In the genomic region with DNA sequence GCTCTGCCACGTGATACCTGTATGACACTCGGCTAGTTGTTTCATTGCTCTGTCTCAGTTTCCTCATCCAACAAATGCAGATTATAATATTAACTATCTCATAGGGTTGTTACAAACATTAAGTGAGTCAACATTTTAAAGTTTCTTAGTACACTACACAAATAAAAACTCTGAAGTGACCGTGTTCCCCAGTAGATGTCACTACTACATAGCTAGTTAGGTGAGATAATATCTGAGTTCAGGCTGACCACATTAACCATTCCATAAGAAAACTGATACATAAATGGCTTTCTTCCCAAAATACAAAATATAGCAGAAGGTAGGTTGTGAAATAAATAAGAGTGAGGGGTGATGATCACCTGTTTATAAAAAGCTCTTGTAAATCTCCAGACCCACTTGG, we compare ENCODE assay signal across 8 cellular contexts.
DNase-seq lines count a peak whose midpoint lies in the region; ATAC-seq and TF ChIP-seq lines count a peak whose summit lies in the region.

No MANE protein-coding gene starts in this region.

- no peaks in the 10 kb centered on the region for H3K23me2 ChIP-seq in H9 (ENCODE audit: insufficient read length, low read depth, low read length, poor library complexity, severe bottlenecking)

- H2BK5ac ChIP-seq in H9 (ENCODE audit: insufficient read length, low read length), result no peak overlapping the region

- no peak overlapping the region for H3T11ph ChIP-seq in H9 (ENCODE audit: low read length)

- H3K27ac ChIP-seq in H9 (ENCODE audit: insufficient read length, low read depth, low read length) (no peak overlapping the region), PC-3 (ENCODE audit: low read length) (no peak overlapping the region)
- no peak overlapping the region for H3K27ac ChIP-seq in CD4-positive, alpha-beta memory T cell (ENCODE audit: low read depth, low read length)

- H3K79me1 ChIP-seq in H9 (ENCODE audit: insufficient read depth, low read depth, low read length, poor library complexity, severe bottlenecking), result no peaks in the 10 kb centered on the region

- no peak overlapping the region for H4K8ac ChIP-seq in H9 (replicated peaks; ENCODE audit: insufficient read length, low read depth, low read length)

- H4K20me1 ChIP-seq in H9 (ENCODE audit: control insufficient read depth, insufficient read depth, insufficient read length) (no peaks in the 10 kb centered on the region), PC-3 (ENCODE audit: low read length) (no peaks in the 10 kb centered on the region)

- no peak overlapping the region for H2BK120ac ChIP-seq in H9 (ENCODE audit: low read depth, low read length, poor library complexity, severe bottlenecking)

- H3K9me3 ChIP-seq in H9 (ENCODE audit: control insufficient read depth, low read depth, low read length) (no peaks in the 10 kb centered on the region), PC-3 (ENCODE audit: low read length) (no peaks in the 10 kb centered on the region)
- no peaks in the 10 kb centered on the region for H3K9me3 ChIP-seq in CD4-positive, alpha-beta memory T cell (ENCODE audit: control insufficient read depth in 1 of 2, low read length in 2 of 2)

- H4K5ac ChIP-seq in H9 (ENCODE audit: insufficient read length, low read depth, low read length), result no peak overlapping the region

- BruUV-seq in PC-3 (replicated peaks; lab: Mats Ljungman, UMichigan), result no TSS peak

- no peaks in the 10 kb centered on the region for H3K36me3 ChIP-seq in PC-3 (ENCODE audit: low read depth, low read length)
- H3K36me3 ChIP-seq in CD4-positive, alpha-beta memory T cell (ENCODE audit: insufficient read depth, low read length), result no peaks in the 10 kb centered on the region

- intact Hi-C loops in PC-3 (cut with micrococcal nuclease), result loop anchor here (5.0 to 10.0 kb wide), 3 partner anchors 269 to 1251 kb away; no protein-coding TSS in a partner anchor
- intact Hi-C loops in CD4-positive, alpha-beta memory T cell (cut with micrococcal nuclease), result no loop called here

- H2AFZ ChIP-seq in H9 (ENCODE audit: low read length) (no peak overlapping the region), PC-3 (ENCODE audit: low read length) (no peak overlapping the region)

- no peak overlapping the region for H3K4me3 Mint-ChIP-seq in H9
- no peak overlapping the region for H3K4me3 Mint-ChIP-seq in CD4-positive, alpha-beta memory T cell

- H3K4ac ChIP-seq in H9 (ENCODE audit: low read depth, low read length), result no peak overlapping the region

- no peaks in the 10 kb centered on the region for H3K27me3 ChIP-seq in H9 (ENCODE audit: insufficient read depth, low read length)
- H3K27me3 ChIP-seq in PC-3 (ENCODE audit: low read length), result peaks cover 49% of the 10 kb centered on the region
- H3K27me3 ChIP-seq in CD4-positive, alpha-beta memory T cell (ENCODE audit: insufficient read depth, low read length), result no peaks in the 10 kb centered on the region

- no peaks in the 10 kb centered on the region for H3K9me2 ChIP-seq in PC-3 (replicated peaks; ENCODE audit: low read length)

- H3K79me2 ChIP-seq in H9 (ENCODE audit: insufficient read depth, low read length) (no peaks in the 10 kb centered on the region), PC-3 (ENCODE audit: low read length) (no peaks in the 10 kb centered on the region)

- H3K27me3 Mint-ChIP-seq in H9 (ENCODE audit: low read depth), result peaks cover 2% of the 10 kb centered on the region; the same call in 1 of the 2 replicates
- peaks cover 0 to 1% of the 10 kb centered on the region in 2 donors for H3K27me3 Mint-ChIP-seq in CD4-positive, alpha-beta memory T cell

- H3K9ac ChIP-seq in H9 (ENCODE audit: extremely low read depth, insufficient read length, low read length), result no peak overlapping the region
- no peak overlapping the region for H3K9ac ChIP-seq in PC-3 (ENCODE audit: low read length)

- H3K4me2 ChIP-seq in H9 (ENCODE audit: insufficient read depth, insufficient read length, low read length) (no peak overlapping the region), PC-3 (ENCODE audit: low read length) (no peak overlapping the region)

- no peak overlapping the region for H3K4me3 ChIP-seq in AG04449 (ENCODE audit: low read depth, low read length)
- H3K4me3 ChIP-seq in PC-3 (ENCODE audit: low read length), result no peak overlapping the region
- H3K4me3 ChIP-seq in fibroblast of villous mesenchyme (ENCODE audit: low read depth, low read length), result no peak overlapping the region
- H3K4me3 ChIP-seq in CD4-positive, alpha-beta memory T cell (ENCODE audit: low read length in 2 of 2), result no peak overlapping the region

- H4K91ac ChIP-seq in H9 (ENCODE audit: insufficient read length, low read depth, low read length), result no peak overlapping the region

- no CpG with 5 or more reads among the region's 3 CpGs for WGBS in H9 (ENCODE audit: extremely low coverage, insufficient read length, low lambda C conversion rate)

- peaks cover 8% of the 10 kb centered on the region; the same call in 1 of the 2 replicates for H3K4me1 ChIP-seq in H9 (ENCODE audit: insufficient read depth, low read length)
- no peaks in the 10 kb centered on the region for H3K4me1 ChIP-seq in PC-3 (ENCODE audit: insufficient read depth, low read length)
- no peaks in the 10 kb centered on the region for H3K4me1 ChIP-seq in CD4-positive, alpha-beta memory T cell (ENCODE audit: insufficient read depth, low read length)

- no peak overlapping the region for H3K23ac ChIP-seq in H9 (ENCODE audit: insufficient read length, low read depth, low read length)

- ATAC-seq in PC-3, result peak; percentile 76
- no peak for ATAC-seq in HG03196 (IDR thresholded peaks at IDR 0.05; ENCODE audit: unreplicated experiment)

- H3K36me3 Mint-ChIP-seq in H9 (ENCODE audit: insufficient read depth in 1 of 3, low read depth in 3 of 3), result no peaks in the 10 kb centered on the region
- no peaks in the 10 kb centered on the region for H3K36me3 Mint-ChIP-seq in CD4-positive, alpha-beta memory T cell

- no peak overlapping the region for H3K56ac ChIP-seq in H9 (ENCODE audit: insufficient read length, low read depth, low read length)

- H3F3A ChIP-seq in PC-3 (ENCODE audit: low read length, unreplicated experiment), result no peaks in the 10 kb centered on the region

- TF ChIP-seq CTCF in AG04449 (IDR thresholded peaks at IDR 0.05; ENCODE audit: insufficient read depth, low read length, missing control alignments) (peak; percentile 2), H9 (conservative IDR thresholded peaks at IDR 0.05) (peak; percentile 78), PC-3 (conservative IDR thresholded peaks at IDR 0.05; ENCODE audit: low read depth, low read length) (peak; percentile 84), fibroblast of villous mesenchyme (IDR thresholded peaks at IDR 0.05; ENCODE audit: insufficient read depth, low read depth, low read length) (peak; percentile 48)

- H2BK12ac ChIP-seq in H9 (ENCODE audit: insufficient read length, low read depth, low read length), result no peak overlapping the region

- CTCF ChIA-PET in AG04449 (lab: Yijun Ruan, JAX), result interaction anchor here (0.5 to 2.8 kb wide), 10 partner anchors 12 to 1537 kb away, joined by 3 to 17 read pairs (median 3); no protein-coding TSS in a partner anchor
- CTCF ChIA-PET in PC-3 (lab: Charles Lee), result no interaction called here
- CTCF ChIA-PET in CD4-positive, alpha-beta memory T cell (lab: Charles Lee; ENCODE audit: partially characterized antibody), result interaction anchor here (1.1 kb wide), 1 partner anchor 9 kb away, joined by 3 read pairs; no protein-coding TSS in a partner anchor

- no peaks in the 10 kb centered on the region for H3K9me3 Mint-ChIP-seq in H9
- peaks cover 0 to 2% (median 0%) of the 10 kb centered on the region in 8 donors for H3K9me3 Mint-ChIP-seq in CD4-positive, alpha-beta memory T cell

- H3K18ac ChIP-seq in H9 (ENCODE audit: insufficient read length, low read depth, low read length), result no peak overlapping the region

- peaks cover 19 to 33% of the 10 kb centered on the region in 2 experiments for H3K4me1 Mint-ChIP-seq in H9
- H3K4me1 Mint-ChIP-seq in CD4-positive, alpha-beta memory T cell, result no peaks in the 10 kb centered on the region

- no peak overlapping the region for H3K27ac Mint-ChIP-seq in H9
- H3K27ac Mint-ChIP-seq in CD4-positive, alpha-beta memory T cell, result no peak overlapping the region

- POLR2A ChIA-PET in AG04449 (lab: Yijun Ruan, JAX) (interaction anchor here (0.6 kb wide), 1 partner anchor 173 kb away, joined by 3 read pairs; no protein-coding TSS in a partner anchor), PC-3 (lab: Charles Lee; ENCODE audit: unreplicated experiment) (no interaction called here)
- POLR2A ChIA-PET in CD4-positive, alpha-beta memory T cell (lab: Charles Lee; ENCODE audit: partially characterized antibody), result no interaction called here

- H2BK20ac ChIP-seq in H9 (ENCODE audit: low read depth, low read length, poor library complexity, severe bottlenecking), result no peak overlapping the region

- H2BK15ac ChIP-seq in H9 (ENCODE audit: low read depth, low read length), result no peak overlapping the region

- no peak overlapping the region for H2AK5ac ChIP-seq in H9 (ENCODE audit: insufficient read length, low read length)

- DNase-seq in AG04449 (ENCODE audit: low read depth, low spot score) (no peak), H9 (no peak), PC-3 (peak; percentile 72), fibroblast of villous mesenchyme (ENCODE audit: low read depth) (peak; percentile 35), GM19240 (ENCODE audit: insufficient read length, low spot score) (no peak)
- DNase-seq in CD4-positive, alpha-beta memory T cell, result no peak
- no peak for DNase-seq in activated naive CD4-positive, alpha-beta T cell treated with anti-CD3 and anti-CD28 coated beads, Interleukin-2, amount 50 U/mL, for 16 hours

- H3K14ac ChIP-seq in H9 (ENCODE audit: insufficient read depth, low read length), result no peak overlapping the region

Comparison
In these comparisons a context has a peak if more than half of its experiments do, and no peak if none do; other contexts are left out.
1. DNase-seq: peak in PC-3 (single experiment) and fibroblast of villous mesenchyme (single experiment); none in AG04449 (single experiment), H9 (single experiment), GM19240 (single experiment), CD4-positive, alpha-beta memory T cell (0 of 5) and activated naive CD4-positive, alpha-beta T cell treated with anti-CD3 and anti-CD28 coated beads, Interleukin-2, amount 50 U/mL, for 16 hours (single experiment).
2. CTCF ChIP-seq: peak in every context shown above with its lines; median percentile 84 in PC-3; 78 in H9; 48 in fibroblast of villous mesenchyme; 2 in AG04449.